ENCODE assay signal across 20 cellular contexts in genomic region chr1:181013144-181013543, GRCh38. TPM values are rescaled to one million over a fixed set of nuclear protein-coding genes. Genes with fewer than 3 reads are reported as not detected.
DNase-seq lines count a peak whose midpoint lies in the region; ATAC-seq and TF ChIP-seq lines count a peak whose summit lies in the region.
"Had no signal": no experiment of that assay in that cellular context is flagged by ENCODE, and none has a peak within 500 bp of the region (broad histone marks: within the 10 kb centered on the region; RNA-seq: fewer than 3 reads in every experiment).

No MANE protein-coding gene starts in this region.

- peaks cover 99% of the 10 kb centered on the region for H3K79me2 ChIP-seq in Loucy (ENCODE audit: insufficient read depth, low read length)
- peaks cover 86% of the 10 kb centered on the region for H3K79me2 ChIP-seq in GM23248 (ENCODE audit: insufficient read depth)

- H3K36me3 Mint-ChIP-seq in activated naive CD8-positive, alpha-beta T cell, result peaks cover 8% of the 10 kb centered on the region

- no peaks in the 10 kb centered on the region for H3K27me3 Mint-ChIP-seq in activated naive CD8-positive, alpha-beta T cell
- H3K27me3 Mint-ChIP-seq: naive B cell had no signal

- peaks cover 32% of the 10 kb centered on the region for H3K4me1 Mint-ChIP-seq in activated naive CD8-positive, alpha-beta T cell (ENCODE audit: low read depth)

- peak; percentile 42 for DNase-seq in CD1c-positive myeloid dendritic cell (ENCODE audit: extremely low spot score)
- peak; percentile 16 for DNase-seq in midbrain (lab: John Stamatoyannopoulos, UW)
- no peak for DNase-seq in dedifferentiated amniotic fluid mesenchymal stem cell (ENCODE audit: extremely low spot score)
- no peak for DNase-seq in GM23248
- DNase-seq: cortex of kidney; left ventricle myocardium superior; naive B cell; NCI-H2081 treated with DMSO at 0.1 percent for 48 hours; NCI-H82; stimulated activated CD4-positive, alpha-beta T cell treated with anti-CD3 and anti-CD28 coated beads, Interleukin-2, amount 100 ng/mL, for 24 hours; stimulated activated CD8-positive, alpha-beta memory T cell treated with anti-CD3 and anti-CD28 coated beads, Interleukin-4, amount 100 ng/mL, for 48 hours; transverse colon had no signal

- peaks cover 81% of the 10 kb centered on the region for H4K20me1 ChIP-seq in Loucy (ENCODE audit: insufficient read depth, low read length, poor library complexity, severe bottlenecking)
- no peaks in the 10 kb centered on the region for H4K20me1 ChIP-seq in GM23248 (ENCODE audit: insufficient read depth)

- peak overlapping the region; percentile 55 for H3K4me3 Mint-ChIP-seq in activated naive CD8-positive, alpha-beta T cell

- H3K4me3 ChIP-seq in Loucy (ENCODE audit: low read length, poor library complexity, severe bottlenecking), result no peak overlapping the region
- no peak overlapping the region for H3K4me3 ChIP-seq in GM23248
- H3K4me3 ChIP-seq: esophagus muscularis mucosa, right atrium auricular region, SJSA1, transverse colon had no signal

- no peaks in the 10 kb centered on the region for H3K9me3 ChIP-seq in Loucy (ENCODE audit: insufficient read depth, low read depth, low read length)
- no peaks in the 10 kb centered on the region for H3K9me3 ChIP-seq in GM23248 (ENCODE audit: low read depth)
- H3K9me3 ChIP-seq: esophagus muscularis mucosa, right atrium auricular region, SJSA1, transverse colon had no signal

- H3K9me2 ChIP-seq in Loucy (replicated peaks; ENCODE audit: low read depth, low read length) (no peaks in the 10 kb centered on the region), GM23248 (ENCODE audit: insufficient read depth) (no peaks in the 10 kb centered on the region)

- ATAC-seq in HG02623 (IDR thresholded peaks at IDR 0.05; ENCODE audit: unreplicated experiment) (no peak), GM21723 (IDR thresholded peaks at IDR 0.05; ENCODE audit: unreplicated experiment) (no peak)
- ATAC-seq: left ventricle myocardium superior had no signal

- H3K4me1 ChIP-seq in Loucy (ENCODE audit: insufficient read depth, low read length, poor library complexity, severe bottlenecking) (peaks cover 44% of the 10 kb centered on the region), GM23248 (ENCODE audit: insufficient read depth) (peaks cover 37% of the 10 kb centered on the region)

- in situ Hi-C loops in GM23248 (cut with MboI), result no loop called here

- TF ChIP-seq CTCF in Loucy (conservative IDR thresholded peaks at IDR 0.05; ENCODE audit: low read length), result no peak

- no peak overlapping the region for H3K9ac ChIP-seq in Loucy (ENCODE audit: low read depth, low read length, poor library complexity, severe bottlenecking)
- no peak overlapping the region for H3K9ac ChIP-seq in GM23248
- H3K9ac ChIP-seq: KMS-11 had no signal

- no peak overlapping the region for H2AFZ ChIP-seq in Loucy (ENCODE audit: low read length)
- no peak overlapping the region for H2AFZ ChIP-seq in GM23248

- H3K27ac ChIP-seq in GM23248, result no peak overlapping the region
- H3K27ac ChIP-seq: esophagus muscularis mucosa, KMS-11, right atrium auricular region, SJSA1, transverse colon had no signal

- H3K9me3 Mint-ChIP-seq in activated naive CD8-positive, alpha-beta T cell (ENCODE audit: low read depth), result no peaks in the 10 kb centered on the region
- H3K9me3 Mint-ChIP-seq: naive B cell had no signal

- H3F3A ChIP-seq in Loucy (ENCODE audit: low read depth) (peaks cover 11% of the 10 kb centered on the region; the same call in 1 of the 2 replicates), GM23248 (ENCODE audit: insufficient read depth) (peaks cover 33% of the 10 kb centered on the region)

- no peaks in the 10 kb centered on the region for H3K36me3 ChIP-seq in Loucy (ENCODE audit: insufficient read depth, low read length)
- no peaks in the 10 kb centered on the region for H3K36me3 ChIP-seq in GM23248 (ENCODE audit: low read depth)
- H3K36me3 ChIP-seq: esophagus muscularis mucosa, right atrium auricular region, transverse colon had no signal

- no peak overlapping the region for H3K27ac Mint-ChIP-seq in activated naive CD8-positive, alpha-beta T cell

- H3K27me3 ChIP-seq in Loucy (ENCODE audit: insufficient read depth, low read length, poor library complexity, severe bottlenecking), result no peaks in the 10 kb centered on the region
- no peaks in the 10 kb centered on the region for H3K27me3 ChIP-seq in GM23248 (replicated peaks; ENCODE audit: insufficient read depth)
- H3K27me3 ChIP-seq: esophagus muscularis mucosa, right atrium auricular region, SJSA1, transverse colon had no signal

- 87 to 90% methylated on average over 5 of the region's 5 CpGs for WGBS in GM23248 (ENCODE audit: low coverage in 1 of 2, low lambda C conversion rate in 2 of 2, missing lambda C conversion rate in 2 of 2), 2 experiments

- peak overlapping the region; percentile 37 for H3K4me2 ChIP-seq in Loucy (ENCODE audit: low read depth, low read length, poor library complexity, severe bottlenecking)
- no peak overlapping the region for H3K4me2 ChIP-seq in GM23248 (ENCODE audit: unreplicated experiment)
- H3K4me2 ChIP-seq: KMS-11 had no signal

RNA-seq across cellular contexts. Expression of gene STX6, which starts 9.5 kb away (rescaled TPM):
- total RNA-seq in GM23248 (2014; rRNA removed; shearing (Covaris generic)), result 28.6 and 31.1 TPM in 2 replicates
- polyA plus RNA-seq in GM23248 (2016; fragmentation: Nextera tagmentation; extraction: Ambion mirVana), result 16.1 and 16.3 TPM in 2 replicates

RNA-seq across cellular contexts. Expression of gene MR1, which starts 20.6 kb away (rescaled TPM):
- 25.2 and 28.6 TPM in 2 replicates for total RNA-seq in GM23248 (2014; rRNA removed; shearing (Covaris generic))
- polyA plus RNA-seq in GM23248 (2016; fragmentation: Nextera tagmentation; extraction: Ambion mirVana), result 25.4 and 26.2 TPM in 2 replicates

Comparison
In these comparisons a context has a peak if more than half of its experiments do, and no peak if none do; other contexts are left out.
1. DNase-seq: peak in CD1c-positive myeloid dendritic cell (single experiment) and midbrain (single experiment); none in dedifferentiated amniotic fluid mesenchymal stem cell (single experiment) and GM23248 (single experiment).